In the genomic region with DNA sequence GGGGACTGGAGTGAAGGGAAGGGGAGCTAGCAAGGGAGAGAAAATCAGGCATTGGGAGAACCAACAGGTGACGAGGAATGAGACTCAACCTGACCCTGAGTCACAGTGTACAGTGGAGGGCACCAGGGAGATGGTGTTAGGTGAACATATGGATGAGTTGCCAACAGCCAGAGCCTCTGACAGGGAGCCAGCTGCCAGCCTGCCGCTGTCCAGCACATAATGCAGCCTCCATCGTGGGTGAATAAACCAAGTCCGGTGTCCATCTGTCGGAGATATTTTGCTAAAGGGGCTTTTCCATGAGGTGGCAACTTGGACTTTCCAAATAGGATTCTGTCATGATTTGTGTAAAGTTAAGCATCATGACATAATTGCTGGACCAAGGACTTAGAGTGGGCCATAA, we compare ENCODE assay signal across 16 cellular contexts.
"Had no signal": no experiment of that assay in that cellular context is flagged by ENCODE, and none has a peak within 500 bp of the region (broad histone marks: within the 10 kb centered on the region; RNA-seq: fewer than 3 reads in every experiment).

No MANE protein-coding gene starts in this region.

- H3K9me3 ChIP-seq: body of pancreas had no signal

- H3K9ac ChIP-seq: KMS-11 had no signal

- H3K27ac ChIP-seq: body of pancreas, KMS-11 had no signal

- H3K27me3 ChIP-seq: body of pancreas had no signal

- DNase-seq: activated CD4-positive, alpha-beta T cell treated with anti-CD3 and anti-CD28 coated beads for 4 hours; activated CD8-positive, alpha-beta memory T cell treated with anti-CD3 and anti-CD28 coated beads, Interleukin-2, amount 50 U/mL, for 48 hours; activated CD8-positive, alpha-beta T cell treated with anti-CD3 and anti-CD28 coated beads, Interleukin-2, amount 10 ng/mL, durations not matched to agents 7 days and 5 days; activated naive CD4-positive, alpha-beta T cell treated with anti-CD3 and anti-CD28 coated beads, Interleukin-2, amount 50 U/mL, for 16 hours; activated T-cell treated with anti-CD3 and anti-CD28 coated beads, Interleukin-2, amount 50 U/mL, for 1 hour; aorta; body of pancreas; NCI-H1092; NCI-H1417 treated with DMSO at 0.1 percent for 48 hours; NCI-H1694; NCI-H2029; NCI-H2107; NCI-H510A treated with DMSO at 0.1 percent for 48 hours; SHP77 treated with DMSO at 0.1 percent for 48 hours had no signal

- ATAC-seq: activated CD4-positive, CD25-positive, alpha-beta regulatory T cell treated with anti-CD3 and anti-CD28 coated beads, Interleukin-2, amount 50 U/mL, for 24 hours; activated CD8-positive, alpha-beta T cell treated with anti-CD3 and anti-CD28 coated beads, Interleukin-2, amount 10 ng/mL, durations not matched to agents 7 days and 5 days; body of pancreas had no signal

- H3K4me3 ChIP-seq: body of pancreas had no signal

- H3K4me1 ChIP-seq: body of pancreas had no signal

- H3K4me2 ChIP-seq: KMS-11 had no signal
